ENCODE assay signal across 2 cellular contexts in the genomic region with DNA sequence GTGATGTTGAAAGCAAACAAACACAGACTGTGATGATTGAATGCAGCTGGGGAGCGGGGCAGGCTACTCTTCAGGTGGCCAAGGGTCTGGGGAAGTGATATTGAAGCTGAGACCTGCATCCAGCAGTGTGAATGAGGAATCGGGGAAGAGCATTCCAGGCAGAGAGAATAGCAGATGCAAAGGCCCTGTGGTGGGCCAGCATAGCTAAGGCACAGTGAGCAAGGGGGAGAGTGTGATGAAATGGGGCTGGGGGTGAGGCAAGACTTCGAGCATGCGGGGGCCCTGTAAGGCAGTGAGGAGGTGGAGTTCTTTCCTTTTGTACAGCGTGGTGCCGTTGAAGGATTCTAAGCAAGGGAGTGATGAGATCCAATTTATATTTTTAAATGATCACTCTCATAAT.
A peak's percentile ranks its signal among the peaks of the same experiment; 100 is the strongest.
TF ChIP-seq lines count a peak whose summit lies in the region.

No MANE protein-coding gene starts in this region.

TF ChIP-seq in IMR-90, 13 proteins besides CTCF, POLR2A, EP300 and RAD21 (continued from another document):
- TF ChIP-seq RFX5 (IDR thresholded peaks at IDR 0.05; ENCODE audit: low read depth, low read length) (no peak), CHD1 (IDR thresholded peaks at IDR 0.05; ENCODE audit: low read depth, low read length) (no peak), FOS (IDR thresholded peaks at IDR 0.05; ENCODE audit: low read depth, low read length) (no peak), CEBPB (IDR thresholded peaks at IDR 0.05; ENCODE audit: low read depth, low read length) (no peak), MXI1 (IDR thresholded peaks at IDR 0.05; ENCODE audit: borderline replicate concordance, low read depth, low read length) (no peak), RCOR1 (IDR thresholded peaks at IDR 0.05; ENCODE audit: insufficient replicate concordance, low read length) (no peak), BHLHE40 (IDR thresholded peaks at IDR 0.05; ENCODE audit: low read depth, low read length) (no peak), MAZ (IDR thresholded peaks at IDR 0.05; ENCODE audit: borderline replicate concordance, low read depth, low read length) (no peak)
- TF ChIP-seq, protein P1, sequence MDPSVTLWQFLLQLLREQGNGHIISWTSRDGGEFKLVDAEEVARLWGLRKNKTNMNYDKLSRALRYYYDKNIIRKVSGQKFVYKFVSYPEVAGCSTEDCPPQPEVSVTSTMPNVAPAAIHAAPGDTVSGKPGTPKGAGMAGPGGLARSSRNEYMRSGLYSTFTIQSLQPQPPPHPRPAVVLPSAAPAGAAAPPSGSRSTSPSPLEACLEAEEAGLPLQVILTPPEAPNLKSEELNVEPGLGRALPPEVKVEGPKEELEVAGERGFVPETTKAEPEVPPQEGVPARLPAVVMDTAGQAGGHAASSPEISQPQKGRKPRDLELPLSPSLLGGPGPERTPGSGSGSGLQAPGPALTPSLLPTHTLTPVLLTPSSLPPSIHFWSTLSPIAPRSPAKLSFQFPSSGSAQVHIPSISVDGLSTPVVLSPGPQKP (IDR thresholded peaks at IDR 0.05; ENCODE audit: borderline replicate concordance, low read depth, low read length): no peak
TF ChIP-seq in IMR-90: peak in this region for 0.

TF ChIP-seq in WTC11, 78 proteins besides CTCF, POLR2A, EP300 and RAD21:
- TF ChIP-seq GTF2I (CRISPR knock-in tag; conservative IDR thresholded peaks at IDR 0.05): peak; percentile 21; the same call in 1 of the 2 replicates
- TF ChIP-seq, protein P2, sequence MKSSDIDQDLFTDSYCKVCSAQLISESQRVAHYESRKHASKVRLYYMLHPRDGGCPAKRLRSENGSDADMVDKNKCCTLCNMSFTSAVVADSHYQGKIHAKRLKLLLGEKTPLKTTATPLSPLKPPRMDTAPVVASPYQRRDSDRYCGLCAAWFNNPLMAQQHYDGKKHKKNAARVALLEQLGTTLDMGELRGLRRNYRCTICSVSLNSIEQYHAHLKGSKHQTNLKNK (CRISPR knock-in tag; IDR thresholded peaks at IDR 0.05): no peak
